In the genomic region with DNA sequence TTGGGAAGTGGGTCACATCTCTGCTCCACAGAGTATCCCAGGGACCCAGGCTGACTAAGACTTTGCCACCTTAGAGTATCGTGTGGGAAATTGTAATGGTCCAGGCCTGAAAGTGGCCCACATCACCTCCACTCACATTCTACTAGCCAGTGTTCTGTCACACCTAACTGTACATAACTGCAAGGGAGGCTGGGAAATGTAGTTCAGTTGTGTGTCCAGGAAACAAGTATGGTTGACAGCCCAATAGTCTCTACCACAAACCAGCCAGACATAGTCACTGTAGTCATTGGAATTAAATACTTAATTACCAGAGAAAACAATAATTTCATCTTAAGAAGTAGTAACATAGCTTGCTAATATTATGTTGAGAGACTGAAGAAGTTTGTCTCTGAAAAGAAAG, we compare ENCODE assay signal across 30 cellular contexts.
"Had no signal": no experiment of that assay in that cellular context is flagged by ENCODE, and none has a peak within 500 bp of the region (broad histone marks: within the 10 kb centered on the region; RNA-seq: fewer than 3 reads in every experiment).

No MANE protein-coding gene starts in this region.

- H3K4me1 ChIP-seq: esophagus muscularis mucosa, foreskin keratinocyte, gastrocnemius medialis, heart left ventricle had no signal

- H3K27me3 ChIP-seq: brain microvascular endothelial cell, esophagus muscularis mucosa, gastrocnemius medialis had no signal

- FAIRE-seq: bronchial epithelial cell had no signal

- H3K9me3 ChIP-seq: gastrocnemius medialis had no signal

- ATAC-seq: activated CD4-positive, CD25-positive, alpha-beta regulatory T cell treated with anti-CD3 and anti-CD28 coated beads, Interleukin-2, amount 50 U/mL, for 24 hours; activated CD8-positive, alpha-beta T cell treated with anti-CD3 and anti-CD28 coated beads for 36 hours; activated T-cell treated with anti-CD3 and anti-CD28 coated beads, Interleukin-2, amount 50 U/mL, for 4 hours; activated T-helper 17 cell treated with anti-CD3 and anti-CD28 coated beads, Interleukin-2, amount 50 U/mL, for 72 hours; foreskin keratinocyte; gastrocnemius medialis; heart left ventricle had no signal

- DNase-seq: activated B cell treated with CpG ODN at 0.5 μM for 24 hours; activated CD4-positive, alpha-beta T cell treated with anti-CD3 and anti-CD28 coated beads for 48 hours; activated CD4-positive, alpha-beta T cell treated with anti-CD3 and anti-CD28 coated beads, Interleukin-2, amount 50 U/mL, for 1 hour; activated CD4-positive, alpha-beta T cell treated with anti-CD3 and anti-CD28 coated beads, Interleukin-2, amount 50 U/mL, for 48 hours; activated CD8-positive, alpha-beta memory T cell treated with anti-CD3 and anti-CD28 coated beads for 24 hours; activated CD8-positive, alpha-beta T cell treated with anti-CD3 and anti-CD28 coated beads for 36 hours; activated effector memory CD4-positive, alpha-beta T cell treated with Interleukin-2 at 50 U/mL for 16 hours; activated gamma-delta T cell treated with Interleukin-2 at 50 U/mL for 16 hours; activated naive CD4-positive, alpha-beta T cell treated with anti-CD3 and anti-CD28 coated beads, Interleukin-2, amount 50 U/mL, for 16 hours; activated naive CD4-positive, alpha-beta T cell treated with Interleukin-2 at 50 U/mL for 16 hours; activated T-cell treated with anti-CD3 and anti-CD28 coated beads, Interleukin-2, amount 50 U/mL, for 4 hours; amniotic stem cell; anterior cingulate cortex; brain microvascular endothelial cell; dorsolateral prefrontal cortex; effector memory CD4-positive, alpha-beta T cell; endodermal cell; erythroblast; foreskin keratinocyte; gastrocnemius medialis; glutamatergic neuron; heart left ventricle; hypothalamus; T1000; WERI-Rb-1 had no signal

- H3K4me3 ChIP-seq: coronary artery, dorsolateral prefrontal cortex, esophagus muscularis mucosa, gastrocnemius medialis, heart left ventricle had no signal

- H3K27ac ChIP-seq: brain microvascular endothelial cell, coronary artery, dorsolateral prefrontal cortex, esophagus muscularis mucosa, foreskin keratinocyte, gastrocnemius medialis, heart left ventricle, WERI-Rb-1 had no signal

- H3K36me3 ChIP-seq: brain microvascular endothelial cell, esophagus muscularis mucosa, gastrocnemius medialis, heart left ventricle, WERI-Rb-1 had no signal
